Comparison of ENCODE assay signal across 9 cellular contexts in genomic region chr1:33863779-33864178, GRCh38. TPM values are rescaled to one million over a fixed set of nuclear protein-coding genes. Genes with fewer than 3 reads are reported as not detected.
"Had no signal": no experiment of that assay in that cellular context is flagged by ENCODE, and none has a peak within 500 bp of the region (broad histone marks: within the 10 kb centered on the region; RNA-seq: fewer than 3 reads in every experiment).

A gene with protein sequence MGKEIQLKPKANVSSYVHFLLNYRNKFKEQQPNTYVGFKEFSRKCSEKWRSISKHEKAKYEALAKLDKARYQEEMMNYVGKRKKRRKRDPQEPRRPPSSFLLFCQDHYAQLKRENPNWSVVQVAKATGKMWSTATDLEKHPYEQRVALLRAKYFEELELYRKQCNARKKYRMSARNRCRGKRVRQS (plus strand): TSS chr1:33864079. CDS start chr1:33864192, 113 bp downstream.

- H2AFZ ChIP-seq: GM23338 had no signal

- H3K36me3 Mint-ChIP-seq: IgD-negative memory B cell had no signal

- H3K27ac Mint-ChIP-seq: GM23338, HFFc6, IgD-negative memory B cell had no signal

- H3K4me2 ChIP-seq: GM23338 had no signal

- H3K4me3 Mint-ChIP-seq: GM23338, HFFc6, IgD-negative memory B cell had no signal

- H3K9me3 Mint-ChIP-seq: IgD-negative memory B cell had no signal

- H3K4me1 Mint-ChIP-seq: IgD-negative memory B cell had no signal

- H3K27ac ChIP-seq: HL-60 had no signal

- H3K4me3 ChIP-seq: GM23338 had no signal

- DNase-seq: H7, HFFc6, KBM-7 had no signal

RNA-seq across cellular contexts. Expression of the gene that starts here (rescaled TPM):
- total RNA-seq: GM23338, H4, H7, HepG2, HFFc6, HT1080 had no signal
- polyA plus RNA-seq: GM23338, HepG2, IgD-negative memory B cell had no signal
